8 cellular contexts compared by ENCODE assay signal in genomic region chr14:91113829-91114078, GRCh38. TPM values are rescaled to one million over a fixed set of nuclear protein-coding genes. Genes with fewer than 3 reads are reported as not detected.
DNase-seq lines count a peak whose midpoint lies in the region; ATAC-seq, FAIRE-seq and TF ChIP-seq lines count a peak whose summit lies in the region.

DGLUCY (plus strand) TSS chr14:91114073; CDS start chr14:91160295, 46,222 bp downstream.

- no peaks in the 10 kb centered on the region for H3K9me3 ChIP-seq in neutrophil

- peak within 1 kb of the TSS; percentile 88 for H3K4me3 ChIP-seq in Jurkat, Clone E6-1 (ENCODE audit: low read length)
- peak within 1 kb of the TSS; percentile 73 to 76 for H3K4me3 ChIP-seq in neutrophil (ENCODE audit: low read depth in 1 of 2, low read length in 1 of 2)

- H3K9me3 Mint-ChIP-seq in activated T-helper 1 cell treated with anti-CD3 and anti-CD28 coated beads, Interleukin-12 subunit alpha, Interleukin-12 subunit beta, Interleukin-2, Interleukin-4 antibody, amounts not matched to agents 30 ng/mL and 10 ng/mL and 1 ng/mL, durations not matched to agents 14 hours and 24 hours and 36 hours, result no peaks in the 10 kb centered on the region

- H3K27ac ChIP-seq in neutrophil, result peak within 1 kb of the TSS; percentile 98

- TF ChIP-seq CTCF in neutrophil (IDR thresholded peaks at IDR 0.05), result no peak

- DNase-seq in GM03348 (ENCODE audit: low spot score) (peak; percentile 93), frontal cortex (ENCODE audit: low spot score in 2 of 2) (peak in 1 of 2 donors; percentile 71)
- no peak for DNase-seq in Jurkat, Clone E6-1 (ENCODE audit: low read depth, low spot score)
- DNase-seq in activated T-helper 1 cell treated with anti-CD3 and anti-CD28 coated beads, Interleukin-12 subunit alpha, Interleukin-12 subunit beta, Interleukin-2, Interleukin-4 antibody, amounts not matched to agents 30 ng/mL and 10 ng/mL and 1 ng/mL, durations not matched to agents 14 hours and 24 hours and 36 hours (ENCODE audit: low spot score), result no peak

- peaks cover 22% of the 10 kb centered on the region for H3K36me3 Mint-ChIP-seq in activated T-helper 1 cell treated with anti-CD3 and anti-CD28 coated beads, Interleukin-12 subunit alpha, Interleukin-12 subunit beta, Interleukin-2, Interleukin-4 antibody, amounts not matched to agents 30 ng/mL and 10 ng/mL and 1 ng/mL, durations not matched to agents 14 hours and 24 hours and 36 hours (ENCODE audit: low read depth)

- H3K36me3 ChIP-seq in neutrophil, result no peaks in the 10 kb centered on the region

- H3K27me3 ChIP-seq in neutrophil, result no peaks in the 10 kb centered on the region

- H3K4me3 Mint-ChIP-seq in activated T-helper 1 cell treated with anti-CD3 and anti-CD28 coated beads, Interleukin-12 subunit alpha, Interleukin-12 subunit beta, Interleukin-2, Interleukin-4 antibody, amounts not matched to agents 30 ng/mL and 10 ng/mL and 1 ng/mL, durations not matched to agents 14 hours and 24 hours and 36 hours, result peak within 1 kb of the TSS; percentile 95

- FAIRE-seq in frontal cortex (lab: Jason Lieb, UNC), result no peak

- H3K4me1 ChIP-seq in neutrophil (ENCODE audit: control insufficient read depth in 1 of 2, insufficient read depth in 1 of 2, low read depth in 1 of 2, low read length in 1 of 2), result peaks cover 71 to 72% of the 10 kb centered on the region in 2 experiments

- intact Hi-C loops in activated T-helper 1 cell treated with anti-CD3 and anti-CD28 coated beads, Interleukin-12 subunit alpha, Interleukin-12 subunit beta, Interleukin-2, Interleukin-4 antibody, amounts not matched to agents 30 ng/mL and 10 ng/mL and 1 ng/mL, durations not matched to agents 14 hours and 24 hours and 36 hours (cut with micrococcal nuclease), result loop anchor here (1.0 to 2.0 kb wide), 7 partner anchors 25 to 210 kb away; partner anchors contain the start of gene RPS6KA5

- H3K27me3 Mint-ChIP-seq in activated T-helper 1 cell treated with anti-CD3 and anti-CD28 coated beads, Interleukin-12 subunit alpha, Interleukin-12 subunit beta, Interleukin-2, Interleukin-4 antibody, amounts not matched to agents 30 ng/mL and 10 ng/mL and 1 ng/mL, durations not matched to agents 14 hours and 24 hours and 36 hours (ENCODE audit: insufficient read depth), result no peaks in the 10 kb centered on the region

- ATAC-seq in GM21576 (IDR thresholded peaks at IDR 0.05; ENCODE audit: unreplicated experiment) (peak; percentile 72), HG03097 (IDR thresholded peaks at IDR 0.05; ENCODE audit: low FRiP score, unreplicated experiment) (no peak), HG02884 (IDR thresholded peaks at IDR 0.05; ENCODE audit: unreplicated experiment) (no peak)

- H3K27ac Mint-ChIP-seq in activated T-helper 1 cell treated with anti-CD3 and anti-CD28 coated beads, Interleukin-12 subunit alpha, Interleukin-12 subunit beta, Interleukin-2, Interleukin-4 antibody, amounts not matched to agents 30 ng/mL and 10 ng/mL and 1 ng/mL, durations not matched to agents 14 hours and 24 hours and 36 hours, result peak within 1 kb of the TSS; percentile 94

- peaks cover 82% of the 10 kb centered on the region for H3K4me1 Mint-ChIP-seq in activated T-helper 1 cell treated with anti-CD3 and anti-CD28 coated beads, Interleukin-12 subunit alpha, Interleukin-12 subunit beta, Interleukin-2, Interleukin-4 antibody, amounts not matched to agents 30 ng/mL and 10 ng/mL and 1 ng/mL, durations not matched to agents 14 hours and 24 hours and 36 hours (ENCODE audit: low read depth)

RNA-seq across cellular contexts. Expression of gene DGLUCY, which starts in this region (rescaled TPM):
- 38.9 TPM for polyA plus RNA-seq in Jurkat, Clone E6-1 (2012; ENCODE audit: insufficient read depth, insufficient read length)
- 28.2 and 28.6 TPM in 2 replicates for total RNA-seq in activated T-helper 1 cell treated with anti-CD3 and anti-CD28 coated beads, Interleukin-12 subunit alpha, Interleukin-12 subunit beta, Interleukin-2, Interleukin-4 antibody, amounts not matched to agents 30 ng/mL and 10 ng/mL and 1 ng/mL, durations not matched to agents 14 hours and 24 hours and 36 hours
- 23.2 TPM for total RNA-seq in frontal cortex
